8 cellular contexts compared by ENCODE assay signal in genomic region chr20:43459022-43459942, GRCh38. TPM values are rescaled to one million over a fixed set of nuclear protein-coding genes. Genes with fewer than 3 reads are reported as not detected.
DNase-seq lines count a peak whose midpoint lies in the region; ATAC-seq and TF ChIP-seq lines count a peak whose summit lies in the region.

No MANE protein-coding gene starts in this region.

- no peak for TF ChIP-seq POLR2A in suprapubic skin (IDR thresholded peaks at IDR 0.05)

- no peak for TF ChIP-seq EP300 in suprapubic skin (IDR thresholded peaks at IDR 0.05)

- peaks cover 57% of the 10 kb centered on the region for H3K4me1 Mint-ChIP-seq in activated naive CD8-positive, alpha-beta T cell (ENCODE audit: low read depth)

- H3K4me3 ChIP-seq in kidney epithelial cell (ENCODE audit: low read depth, low read length) (peak overlapping the region; percentile 86), suprapubic skin (peak overlapping the region; percentile 93)

- H3K9me3 Mint-ChIP-seq in activated naive CD8-positive, alpha-beta T cell (ENCODE audit: low read depth), result no peaks in the 10 kb centered on the region

- peaks cover 4% of the 10 kb centered on the region for H3K36me3 ChIP-seq in kidney epithelial cell (ENCODE audit: control insufficient read depth, insufficient read depth, low read length)
- peaks cover 44% of the 10 kb centered on the region for H3K36me3 ChIP-seq in suprapubic skin

- TF ChIP-seq CTCF in kidney epithelial cell (IDR thresholded peaks at IDR 0.05; ENCODE audit: insufficient read depth, low read length, poor library complexity, severe bottlenecking) (no peak), suprapubic skin (IDR thresholded peaks at IDR 0.05) (no peak)

- H3K36me3 Mint-ChIP-seq in activated naive CD8-positive, alpha-beta T cell, result peaks cover 18% of the 10 kb centered on the region

- ATAC-seq in HG02763 (IDR thresholded peaks at IDR 0.05; ENCODE audit: unreplicated experiment), result no peak
- no peak for ATAC-seq in GM21423 (IDR thresholded peaks at IDR 0.05; ENCODE audit: unreplicated experiment)

- H3K4me1 ChIP-seq in suprapubic skin, result peaks cover 40% of the 10 kb centered on the region

- peak; percentile 18 for DNase-seq in stimulated activated CD4-positive, alpha-beta T cell treated with anti-CD3 and anti-CD28 coated beads, Interleukin-1b, Interleukin-23, amount 100 ng/mL, for 48 hours
- no peak for DNase-seq in stimulated activated CD4-positive, alpha-beta T cell treated with anti-CD3 and anti-CD28 coated beads, Interleukin-12 subunit alpha, Interleukin-12 subunit beta, amount 100 ng/mL, for 4 hours
- DNase-seq in kidney epithelial cell (ENCODE audit: low read depth), result no peak
- DNase-seq in suprapubic skin (ENCODE audit: low spot score in 2 of 2), result peak in 1 of 2 donors; percentile 29
- no peak for DNase-seq in NCI-H2081 (lab: John Stamatoyannopoulos, UW)

- H3K9me3 ChIP-seq in suprapubic skin, result no peaks in the 10 kb centered on the region

- peak overlapping the region; percentile 100 for H3K27ac ChIP-seq in suprapubic skin

- H3K27me3 Mint-ChIP-seq in activated naive CD8-positive, alpha-beta T cell, result peaks cover under 1% of the 10 kb centered on the region

- H3K27me3 ChIP-seq in kidney epithelial cell (ENCODE audit: control insufficient read depth, insufficient read depth, low read length), result no peaks in the 10 kb centered on the region
- H3K27me3 ChIP-seq in suprapubic skin, result no peaks in the 10 kb centered on the region

- 49% methylated on average over 12 of the region's 12 CpGs for WGBS in suprapubic skin

- H3K27ac Mint-ChIP-seq in activated naive CD8-positive, alpha-beta T cell, result peak overlapping the region; percentile 78

- H3K4me3 Mint-ChIP-seq in activated naive CD8-positive, alpha-beta T cell, result peak overlapping the region; percentile 95

RNA-seq across cellular contexts. Expression of gene SRSF6, which starts 1.6 kb away (rescaled TPM):
- total RNA-seq in kidney epithelial cell (59.4 and 68.1 TPM in 2 replicates), suprapubic skin (10 to 100 TPM; 64.7 to 92.7 (median 77.6) TPM)

RNA-seq across cellular contexts. Expression of gene L3MBTL1, which starts 48.2 kb away (rescaled TPM):
- total RNA-seq in kidney epithelial cell (6.0 and 14.6 TPM in 2 replicates), suprapubic skin (10 to 100 TPM in 3 of 4 donors, 1 to 10 TPM in 1; 8.9 to 39.7 (median 14.6) TPM)
